In the genomic region with DNA sequence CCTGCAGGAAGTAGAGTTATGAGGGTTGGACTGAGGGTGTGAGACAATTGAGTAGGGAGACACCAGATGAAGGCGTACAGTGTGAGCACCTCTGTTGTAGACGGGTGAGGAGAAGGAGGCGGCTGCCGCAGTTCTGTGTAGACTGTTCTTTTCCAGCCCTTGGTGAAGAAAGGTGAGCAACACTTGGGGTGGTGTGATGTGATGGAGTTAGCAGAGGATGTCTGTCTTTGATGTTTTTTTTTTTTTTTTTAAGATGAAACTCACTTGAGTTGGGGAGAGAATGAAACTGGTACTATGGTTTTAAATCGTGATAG, we compare ENCODE assay signal across 10 cellular contexts. TPM values are rescaled to one million over a fixed set of nuclear protein-coding genes. Genes with fewer than 3 reads are reported as not detected.
DNase-seq lines count a peak whose midpoint lies in the region; ATAC-seq and TF ChIP-seq lines count a peak whose summit lies in the region.
"Had no signal": no experiment of that assay in that cellular context is flagged by ENCODE, and none has a peak within 500 bp of the region (broad histone marks: within the 10 kb centered on the region; RNA-seq: fewer than 3 reads in every experiment).

No MANE protein-coding gene starts in this region.

- no peak for DNase-seq in mammary epithelial cell
- no peak for DNase-seq in MCF 10A (ENCODE audit: unreplicated experiment)
- peak; percentile 36 for DNase-seq in activated effector memory CD4-positive, alpha-beta T cell treated with Interleukin-2 at 50 U/mL for 16 hours
- DNase-seq in stimulated activated naive CD8-positive, alpha-beta T cell treated with anti-CD3 and anti-CD28 coated beads, Interleukin-15, amount 100 ng/mL, for 72 hours: peak; percentile 9 to 46
- DNase-seq in stomach: no peak
- no peak for DNase-seq in pons (ENCODE audit: low spot score)
- DNase-seq: uterus had no signal

- dilution Hi-C loops in mammary epithelial cell (cut with HindIII; ENCODE audit: low sequenced_read_pairs): no loop called here

- H3K4me1 Mint-ChIP-seq in MCF 10A (ENCODE audit: insufficient read depth, unreplicated experiment): peaks cover 10% of the 10 kb centered on the region
- peaks cover 43% of the 10 kb centered on the region for H3K4me1 Mint-ChIP-seq in stimulated activated naive CD8-positive, alpha-beta T cell treated with anti-CD3 and anti-CD28 coated beads, Interleukin-15, amount 100 ng/mL, for 72 hours

- no peak for TF ChIP-seq POLR2A in stomach (IDR thresholded peaks at IDR 0.05)

- no peaks in the 10 kb centered on the region for H3K4me1 ChIP-seq in mammary epithelial cell (ENCODE audit: insufficient read depth, low read length)
- peaks cover 0 to 22% (median 17%) of the 10 kb centered on the region in 4 donors for H3K4me1 ChIP-seq in stomach

- no peaks in the 10 kb centered on the region for H3K27me3 Mint-ChIP-seq in MCF 10A (ENCODE audit: insufficient read depth, unreplicated experiment)
- H3K27me3 Mint-ChIP-seq in stimulated activated naive CD8-positive, alpha-beta T cell treated with anti-CD3 and anti-CD28 coated beads, Interleukin-15, amount 100 ng/mL, for 72 hours: no peaks in the 10 kb centered on the region

- H3K9me3 ChIP-seq in mammary epithelial cell (replicated peaks; ENCODE audit: insufficient read depth, low read length): no peaks in the 10 kb centered on the region
- no peaks in the 10 kb centered on the region for H3K9me3 ChIP-seq in neural cell (ENCODE audit: low read length)
- no peaks in the 10 kb centered on the region for H3K9me3 ChIP-seq in stomach
- H3K9me3 ChIP-seq: uterus had no signal

- peaks cover 5% of the 10 kb centered on the region for H3K36me3 Mint-ChIP-seq in MCF 10A (ENCODE audit: insufficient read depth, unreplicated experiment)

- TF ChIP-seq EP300 in neural cell (conservative IDR thresholded peaks at IDR 0.05; ENCODE audit: poor library complexity, severe bottlenecking) (no peak), stomach (IDR thresholded peaks at IDR 0.05) (no peak)

- no peak overlapping the region for H3K27ac Mint-ChIP-seq in MCF 10A (ENCODE audit: low read depth, unreplicated experiment)
- H3K27ac Mint-ChIP-seq in stimulated activated naive CD8-positive, alpha-beta T cell treated with anti-CD3 and anti-CD28 coated beads, Interleukin-15, amount 100 ng/mL, for 72 hours: no peak overlapping the region

- no TSS peak for BruUV-seq in mammary epithelial cell (replicated peaks; lab: Mats Ljungman, UMichigan)
- BruUV-seq in MCF 10A (replicated peaks; lab: Mats Ljungman, UMichigan): no TSS peak

- H3K27me3 ChIP-seq in mammary epithelial cell (ENCODE audit: insufficient read depth, low read length) (no peaks in the 10 kb centered on the region), neural cell (ENCODE audit: insufficient read depth, low read depth, low read length) (no peaks in the 10 kb centered on the region), stomach (no peaks in the 10 kb centered on the region)
- H3K27me3 ChIP-seq: uterus had no signal

- H3K27ac ChIP-seq in mammary epithelial cell (ENCODE audit: insufficient read depth, low read depth, low read length) (no peak overlapping the region), neural cell (ENCODE audit: low read length) (no peak overlapping the region), stomach (no peak overlapping the region)
- H3K27ac ChIP-seq: uterus had no signal

- 58% methylated on average over 5 of the region's 5 CpGs for WGBS in mammary epithelial cell (ENCODE audit: low coverage, missing lambda C conversion rate)
- 64 to 87% (median 76%) methylated on average over 5 of the region's 5 CpGs for WGBS in stomach, 5 donors

- H2AFZ ChIP-seq in mammary epithelial cell (ENCODE audit: low read depth, low read length) (no peak overlapping the region), neural cell (ENCODE audit: low read depth, low read length) (no peak overlapping the region)

- no peak overlapping the region for H3K9ac ChIP-seq in mammary epithelial cell (ENCODE audit: insufficient read depth, low read length)
- no peak overlapping the region for H3K9ac ChIP-seq in neural cell (ENCODE audit: low read length)

- H3K36me3 ChIP-seq in mammary epithelial cell (ENCODE audit: insufficient read depth, low read length) (no peaks in the 10 kb centered on the region), neural cell (ENCODE audit: insufficient read depth, low read length) (no peaks in the 10 kb centered on the region), stomach (no peaks in the 10 kb centered on the region)
- H3K36me3 ChIP-seq: uterus had no signal

- H3F3A ChIP-seq in neural cell (ENCODE audit: insufficient read depth, low read length, poor library complexity, severe bottlenecking): no peaks in the 10 kb centered on the region

- H3K4me2 ChIP-seq in mammary epithelial cell (ENCODE audit: insufficient read depth, low read depth, low read length) (peak overlapping the region; percentile 14), neural cell (ENCODE audit: low read length) (no peak overlapping the region)

- CTCF ChIA-PET in mammary epithelial cell (lab: Charles Lee; ENCODE audit: low non-redundant PET) (no interaction called here), MCF 10A (lab: Yijun Ruan, JAX) (interaction anchor here (0.7 to 1.1 kb wide), 2 partner anchors 33 to 66 kb away, joined by 3 read pairs; no protein-coding TSS in a partner anchor)

- H3K4me3 Mint-ChIP-seq in MCF 10A (ENCODE audit: unreplicated experiment): no peak overlapping the region
- H3K4me3 Mint-ChIP-seq in stimulated activated naive CD8-positive, alpha-beta T cell treated with anti-CD3 and anti-CD28 coated beads, Interleukin-15, amount 100 ng/mL, for 72 hours: peak overlapping the region; percentile 67 to 81

- peak; percentile 57 for ATAC-seq in stimulated activated naive CD8-positive, alpha-beta T cell treated with anti-CD3 and anti-CD28 coated beads, Interleukin-15, amount 100 ng/mL, for 72 hours
- no peak for ATAC-seq in GM18520 (IDR thresholded peaks at IDR 0.05; ENCODE audit: unreplicated experiment)

- H3K79me2 ChIP-seq in mammary epithelial cell (ENCODE audit: insufficient read depth, low read length) (no peaks in the 10 kb centered on the region), neural cell (replicated peaks; ENCODE audit: insufficient read depth, low read length) (no peaks in the 10 kb centered on the region)

- no peaks in the 10 kb centered on the region for H3K9me3 Mint-ChIP-seq in MCF 10A (ENCODE audit: unreplicated experiment)
- H3K9me3 Mint-ChIP-seq in stimulated activated naive CD8-positive, alpha-beta T cell treated with anti-CD3 and anti-CD28 coated beads, Interleukin-15, amount 100 ng/mL, for 72 hours: no peaks in the 10 kb centered on the region

- in situ Hi-C loops in mammary epithelial cell (cut with MboI; ENCODE audit: low sequenced_read_pairs in 2 of 2): no loop called here

- TF ChIP-seq CTCF in mammary epithelial cell (conservative IDR thresholded peaks at IDR 0.05 in 1 of 2, IDR thresholded peaks at IDR 0.05 in 1 of 2; ENCODE audit: extremely low read depth in 1 of 2, insufficient read depth in 1 of 2, low read depth in 1 of 2, low read length in 2 of 2) (no peak), MCF 10A (IDR thresholded peaks at IDR 0.05; ENCODE audit: unreplicated experiment) (no peak), neural cell (IDR thresholded peaks at IDR 0.05; ENCODE audit: poor library complexity, severe bottlenecking) (no peak), stomach (IDR thresholded peaks at IDR 0.05) (no peak)

- H3K4me3 ChIP-seq in mammary epithelial cell (replicated peaks in 1 of 3; ENCODE audit: insufficient read depth in 1 of 3, low read depth in 2 of 3, low read length in 3 of 3) (no peak overlapping the region), neural cell (ENCODE audit: low read length) (peak overlapping the region; percentile 81), stomach (peak overlapping the region in 2 of 4 donors; percentile 83 to 84)
- H3K4me3 ChIP-seq: uterus had no signal

- H4K20me1 ChIP-seq in mammary epithelial cell (ENCODE audit: insufficient read depth, low read length): no peaks in the 10 kb centered on the region
- no peaks in the 10 kb centered on the region for H4K20me1 ChIP-seq in neural cell (ENCODE audit: insufficient read depth)

- POLR2A ChIA-PET in MCF 10A (lab: Yijun Ruan, JAX): no interaction called here

- intact Hi-C loops in mammary epithelial cell (cut with micrococcal nuclease): no loop called here
- intact Hi-C loops in MCF 10A (cut with micrococcal nuclease): no loop called here
- intact Hi-C loops in stomach (cut with DNase I; ENCODE audit: low total_unique reads): no loop called here

- TF ChIP-seq RAD21 in neural cell (conservative IDR thresholded peaks at IDR 0.05): no peak

- no peaks in the 10 kb centered on the region for H3K9me2 ChIP-seq in neural cell (ENCODE audit: insufficient read depth, low read length)

TF ChIP-seq in neural cell, 6 proteins besides CTCF, POLR2A, EP300 and RAD21 (continues in another document):
- TF ChIP-seq TAF1 (IDR thresholded peaks at IDR 0.05; ENCODE audit: low read depth): no peak
- no peak for TF ChIP-seq SMC3 (conservative IDR thresholded peaks at IDR 0.05; ENCODE audit: poor library complexity)
- TF ChIP-seq EZH2 (IDR thresholded peaks at IDR 0.05; ENCODE audit: borderline replicate concordance, insufficient read depth, low read length, poor library complexity, severe bottlenecking): no peak
- TF ChIP-seq MXI1 (conservative IDR thresholded peaks at IDR 0.05; ENCODE audit: poor library complexity, severe bottlenecking): no peak
- TF ChIP-seq POLR2AphosphoS5 (IDR thresholded peaks at IDR 0.05): no peak

RNA-seq across cellular contexts. Expression of a gene that starts 42.8 kb away (rescaled TPM):
- total RNA-seq in mammary epithelial cell: 10 to 100 TPM; 26.6 to 32.0 TPM
- 14.4 TPM for polyA plus RNA-seq in mammary epithelial cell
- 39.7 TPM for polyA minus RNA-seq in mammary epithelial cell
- total RNA-seq in MCF 10A (2022): 26.4 and 31.0 TPM in 2 replicates
- 17.4 and 19.1 TPM in 2 replicates for polyA plus RNA-seq in neural cell
- 52.3 and 53.6 TPM in 2 replicates for polyA minus RNA-seq in neural cell
- 10 to 100 TPM; 29.3 to 85.2 (median 36.6) TPM for total RNA-seq in stomach
- polyA plus RNA-seq in stomach: 1 to 10 TPM; 6.1 to 7.8 (median 6.3) TPM

RNA-seq across cellular contexts. Expression of a gene that starts 56.3 kb away (rescaled TPM):
- total RNA-seq in mammary epithelial cell (not detected), MCF 10A (2022) (not detected in 2 replicates), stomach (not detected)
- polyA plus RNA-seq in mammary epithelial cell (not detected), neural cell (not detected in 2 replicates), stomach (under 1 TPM in 1 of 3 donors, not detected in 2; 0.58 TPM)
- polyA minus RNA-seq in mammary epithelial cell (not detected), neural cell (not detected in 2 replicates)
- polyA plus RNA-seq: AG04450 had no signal

Comparison
In these comparisons a context has a peak if more than half of its experiments do, and no peak if none do; other contexts are left out.
1. DNase-seq: peak in activated effector memory CD4-positive, alpha-beta T cell treated with Interleukin-2 at 50 U/mL for 16 hours (single experiment) and stimulated activated naive CD8-positive, alpha-beta T cell treated with anti-CD3 and anti-CD28 coated beads, Interleukin-15, amount 100 ng/mL, for 72 hours (2 of 2); none in mammary epithelial cell (single experiment), MCF 10A (single experiment), stomach (single experiment) and pons (single experiment).